Comparison of ENCODE assay signal across 23 cellular contexts in the genomic region with DNA sequence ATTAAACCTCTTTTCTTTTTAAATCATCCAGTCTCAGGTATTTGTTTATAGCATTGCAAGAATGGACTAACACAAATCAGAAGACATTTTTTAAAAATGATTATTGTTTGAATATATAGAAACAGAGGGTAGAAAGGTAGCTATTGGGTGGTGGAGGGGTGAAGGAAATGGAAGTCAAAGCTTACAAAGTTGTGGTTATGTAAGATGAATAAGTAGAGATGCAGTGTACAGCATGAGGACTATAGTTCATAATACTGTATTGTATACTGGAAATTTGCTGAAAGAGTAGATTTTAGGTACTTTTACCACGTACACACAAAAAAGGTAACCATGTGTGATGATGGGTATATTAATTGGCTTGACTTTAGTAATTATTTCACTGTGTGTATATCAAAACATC.
DNase-seq lines count a peak whose midpoint lies in the region; ATAC-seq and TF ChIP-seq lines count a peak whose summit lies in the region.
"Had no signal": no experiment of that assay in that cellular context is flagged by ENCODE, and none has a peak within 500 bp of the region (broad histone marks: within the 10 kb centered on the region; RNA-seq: fewer than 3 reads in every experiment).

No MANE protein-coding gene starts in this region.

- H3K9me2 ChIP-seq in GM23338 (ENCODE audit: insufficient read depth), result 0 out of 2 replicates have a peak, but pooled peaks cover 6% of the 10 kb centered on the region

- H3K4me1 Mint-ChIP-seq in activated CD8-positive, alpha-beta memory T cell treated with anti-CD3 and anti-CD28 coated beads, Interleukin-2, amount 10 ng/mL, durations not matched to agents 7 days and 5 days, result peaks cover 49% of the 10 kb centered on the region
- H3K4me1 Mint-ChIP-seq in GM23338, result 0 out of 3 replicates have a peak, but pooled peaks cover 3% of the 10 kb centered on the region
- H3K4me1 Mint-ChIP-seq in activated T-helper 1 cell treated with anti-CD3 and anti-CD28 coated beads, Interleukin-12 subunit alpha, Interleukin-12 subunit beta, Interleukin-2, Interleukin-4 antibody, amounts not matched to agents 30 ng/mL and 10 ng/mL and 1 ng/mL, durations not matched to agents 14 hours and 24 hours and 36 hours (ENCODE audit: low read depth), result peaks cover 50% of the 10 kb centered on the region

- H3K9me3 Mint-ChIP-seq in activated CD8-positive, alpha-beta memory T cell treated with anti-CD3 and anti-CD28 coated beads, Interleukin-2, amount 10 ng/mL, durations not matched to agents 7 days and 5 days (ENCODE audit: low read depth), result peaks cover 14% of the 10 kb centered on the region
- H3K9me3 Mint-ChIP-seq in GM23338, result peaks cover 10% of the 10 kb centered on the region
- H3K9me3 Mint-ChIP-seq in activated T-helper 1 cell treated with anti-CD3 and anti-CD28 coated beads, Interleukin-12 subunit alpha, Interleukin-12 subunit beta, Interleukin-2, Interleukin-4 antibody, amounts not matched to agents 30 ng/mL and 10 ng/mL and 1 ng/mL, durations not matched to agents 14 hours and 24 hours and 36 hours, result peaks cover 33% of the 10 kb centered on the region
- H3K9me3 Mint-ChIP-seq: CD4-positive, alpha-beta T cell; CD8-positive, alpha-beta T cell had no signal

- no peaks in the 10 kb centered on the region for H3K27me3 ChIP-seq in GM23338 (ENCODE audit: insufficient read depth)
- peaks cover 5% of the 10 kb centered on the region; the same call in 1 of the 2 replicates for H3K27me3 ChIP-seq in IMR-90 (ENCODE audit: control insufficient read depth, insufficient read depth, low read length)
- H3K27me3 ChIP-seq: BLaER1 treated with 17β-estradiol and CSF1 and Interleukin-3, amounts not matched to agents 10 nM and 100 nM had no signal

- H4K20me1 ChIP-seq in GM23338 (replicated peaks; ENCODE audit: insufficient read depth) (no peaks in the 10 kb centered on the region), IMR-90 (ENCODE audit: insufficient read depth, low read length) (no peaks in the 10 kb centered on the region)
- H4K20me1 ChIP-seq: BLaER1 treated with 17β-estradiol and CSF1 and Interleukin-3, amounts not matched to agents 10 nM and 100 nM had no signal

- no peak overlapping the region for H3K14ac ChIP-seq in IMR-90 (replicated peaks; ENCODE audit: low read depth, low read length)

- H2AK5ac ChIP-seq in IMR-90 (ENCODE audit: low read depth, low read length), result 0 out of 2 replicates have a peak overlapping the region, but pooled peaks have one; percentile 8

- TF ChIP-seq CTCF in GM23338 (conservative IDR thresholded peaks at IDR 0.05; ENCODE audit: low read depth in 2 of 2) (no peak), IMR-90 (conservative IDR thresholded peaks at IDR 0.05; ENCODE audit: low read depth, low read length) (no peak)

- H2AFZ ChIP-seq in GM23338, result 0 out of 2 replicates have a peak overlapping the region, but pooled peaks have one; percentile 61
- no peak overlapping the region for H2AFZ ChIP-seq in IMR-90 (replicated peaks; ENCODE audit: low read length, poor library complexity)

- H3K27ac ChIP-seq in GM23338 (ENCODE audit: low read depth) (no peak overlapping the region), IMR-90 (ENCODE audit: insufficient read depth, low read length) (no peak overlapping the region)
- H3K27ac ChIP-seq: 22Rv1; A549; BLaER1 treated with 17β-estradiol and CSF1 and Interleukin-3, amounts not matched to agents 10 nM and 100 nM; C4-2B had no signal

- ATAC-seq in activated CD8-positive, alpha-beta memory T cell treated with anti-CD3 and anti-CD28 coated beads, Interleukin-2, amount 10 ng/mL, durations not matched to agents 7 days and 5 days, result peak; percentile 43
- ATAC-seq in GM23338 (no peak), IMR-90 (ENCODE audit: low read depth) (no peak)
- ATAC-seq: A549; CD8-positive, alpha-beta T cell; GM12878 had no signal

- H3K4me1 ChIP-seq in GM23338 (ENCODE audit: insufficient read depth) (0 out of 2 replicates have a peak, but pooled peaks cover 3% of the 10 kb centered on the region), IMR-90 (ENCODE audit: control insufficient read depth, insufficient read depth, low read length) (no peaks in the 10 kb centered on the region)
- H3K4me1 ChIP-seq: Caco-2 had no signal

- H3K79me1 ChIP-seq in IMR-90 (ENCODE audit: low read depth in 1 of 2, low read length in 2 of 2), result no peaks in the 10 kb centered on the region

- no peak overlapping the region for H2BK120ac ChIP-seq in IMR-90 (ENCODE audit: low read depth, low read length)

- no peak overlapping the region for H3K18ac ChIP-seq in IMR-90 (ENCODE audit: low read depth, low read length)

- no TSS peak for BruUV-seq in IMR-90 (replicated peaks; lab: Mats Ljungman, UMichigan)

- no peaks in the 10 kb centered on the region; the same call in 1 of the 2 replicates for H3K9me3 ChIP-seq in IMR-90 (ENCODE audit: control insufficient read depth, insufficient read depth, low read length)
- H3K9me3 ChIP-seq: A549, Caco-2 had no signal

- DNase-seq in activated CD8-positive, alpha-beta memory T cell treated with anti-CD3 and anti-CD28 coated beads, Interleukin-2, amount 10 ng/mL, durations not matched to agents 7 days and 5 days, result no peak
- no peak for DNase-seq in activated CD8-positive, alpha-beta memory T cell treated with anti-CD3 and anti-CD28 coated beads, Interleukin-2, amount 50 U/mL, for 48 hours
- DNase-seq in GM23338 (ENCODE audit: low spot score), result no peak
- no peak for DNase-seq in IMR-90
- no peak for DNase-seq in activated T-helper 1 cell treated with anti-CD3 and anti-CD28 coated beads, Interleukin-12 subunit alpha, Interleukin-12 subunit beta, Interleukin-2, Interleukin-4 antibody, amounts not matched to agents 30 ng/mL and 10 ng/mL and 1 ng/mL, durations not matched to agents 14 hours and 24 hours and 36 hours (ENCODE audit: low spot score)
- DNase-seq in KG1 (lab: John Stamatoyannopoulos, UW), result no peak
- no peak for DNase-seq in glomerular visceral epithelial cell (ENCODE audit: extremely low spot score)
- DNase-seq in DMS53 treated with DMSO at 0.1 percent for 48 hours (lab: John Stamatoyannopoulos, UW; ENCODE audit: unreplicated experiment), result no peak
- DNase-seq: AML-193; Caco-2; Calu3; CD4-positive, alpha-beta T cell; CD8-positive, alpha-beta T cell; DMS79; DND-41; EL; GDM1 had no signal

- H3K27ac Mint-ChIP-seq in activated CD8-positive, alpha-beta memory T cell treated with anti-CD3 and anti-CD28 coated beads, Interleukin-2, amount 10 ng/mL, durations not matched to agents 7 days and 5 days, result no peak overlapping the region
- no peak overlapping the region for H3K27ac Mint-ChIP-seq in GM23338
- H3K27ac Mint-ChIP-seq in activated T-helper 1 cell treated with anti-CD3 and anti-CD28 coated beads, Interleukin-12 subunit alpha, Interleukin-12 subunit beta, Interleukin-2, Interleukin-4 antibody, amounts not matched to agents 30 ng/mL and 10 ng/mL and 1 ng/mL, durations not matched to agents 14 hours and 24 hours and 36 hours, result peak overlapping the region; percentile 15
- H3K27ac Mint-ChIP-seq: B cell; CD4-positive, alpha-beta T cell; CD8-positive, alpha-beta T cell had no signal

- H4K91ac ChIP-seq in IMR-90 (ENCODE audit: insufficient read depth, low read depth, low read length), result no peak overlapping the region

- H3K4me3 ChIP-seq in GM23338 (no peak overlapping the region), IMR-90 (ENCODE audit: insufficient read depth, low read depth, low read length) (no peak overlapping the region)
- H3K4me3 ChIP-seq: A549; BLaER1 treated with 17β-estradiol and CSF1 and Interleukin-3, amounts not matched to agents 10 nM and 100 nM; GM12878 had no signal

- H2BK5ac ChIP-seq in IMR-90 (ENCODE audit: low read depth, low read length, poor library complexity, severe bottlenecking), result no peak overlapping the region

- no peak for TF ChIP-seq RAD21 in IMR-90 (IDR thresholded peaks at IDR 0.05; ENCODE audit: low read length)

- H4K5ac ChIP-seq in IMR-90 (ENCODE audit: low read depth, low read length), result no peak overlapping the region

- no peak overlapping the region for H3K4ac ChIP-seq in IMR-90 (ENCODE audit: low read depth, low read length)

- H3K4me2 ChIP-seq in GM23338 (no peak overlapping the region), IMR-90 (ENCODE audit: low read depth, low read length) (no peak overlapping the region)
- H3K4me2 ChIP-seq: A549; BLaER1 treated with 17β-estradiol and CSF1 and Interleukin-3, amounts not matched to agents 10 nM and 100 nM had no signal

- H3F3A ChIP-seq in GM23338 (replicated peaks; ENCODE audit: low read depth), result no peaks in the 10 kb centered on the region

- no peaks in the 10 kb centered on the region for H3K27me3 Mint-ChIP-seq in activated CD8-positive, alpha-beta memory T cell treated with anti-CD3 and anti-CD28 coated beads, Interleukin-2, amount 10 ng/mL, durations not matched to agents 7 days and 5 days
- no peaks in the 10 kb centered on the region for H3K27me3 Mint-ChIP-seq in GM23338 (ENCODE audit: insufficient read depth, low read depth, poor library complexity)
- no peaks in the 10 kb centered on the region for H3K27me3 Mint-ChIP-seq in activated T-helper 1 cell treated with anti-CD3 and anti-CD28 coated beads, Interleukin-12 subunit alpha, Interleukin-12 subunit beta, Interleukin-2, Interleukin-4 antibody, amounts not matched to agents 30 ng/mL and 10 ng/mL and 1 ng/mL, durations not matched to agents 14 hours and 24 hours and 36 hours (ENCODE audit: insufficient read depth)
- H3K27me3 Mint-ChIP-seq: CD4-positive, alpha-beta T cell had no signal

- intact Hi-C loops in IMR-90 (cut with micrococcal nuclease), result no loop called here
- intact Hi-C loops in activated T-helper 1 cell treated with anti-CD3 and anti-CD28 coated beads, Interleukin-12 subunit alpha, Interleukin-12 subunit beta, Interleukin-2, Interleukin-4 antibody, amounts not matched to agents 30 ng/mL and 10 ng/mL and 1 ng/mL, durations not matched to agents 14 hours and 24 hours and 36 hours (cut with micrococcal nuclease), result no loop called here

- H3K79me2 ChIP-seq in GM23338 (replicated peaks; ENCODE audit: insufficient read depth), result no peaks in the 10 kb centered on the region

- no peaks in the 10 kb centered on the region for H3K9me1 ChIP-seq in IMR-90 (ENCODE audit: insufficient read depth, low read length)

- H3K9ac ChIP-seq in IMR-90 (ENCODE audit: low read depth, low read length), result no peak overlapping the region
- H3K9ac ChIP-seq: BLaER1 treated with 17β-estradiol and CSF1 and Interleukin-3, amounts not matched to agents 10 nM and 100 nM had no signal

- H3K36me3 Mint-ChIP-seq in activated CD8-positive, alpha-beta memory T cell treated with anti-CD3 and anti-CD28 coated beads, Interleukin-2, amount 10 ng/mL, durations not matched to agents 7 days and 5 days, result peaks cover 50% of the 10 kb centered on the region
- H3K36me3 Mint-ChIP-seq in GM23338 (ENCODE audit: low read depth), result peaks cover 9% of the 10 kb centered on the region
- peaks cover 20% of the 10 kb centered on the region for H3K36me3 Mint-ChIP-seq in activated T-helper 1 cell treated with anti-CD3 and anti-CD28 coated beads, Interleukin-12 subunit alpha, Interleukin-12 subunit beta, Interleukin-2, Interleukin-4 antibody, amounts not matched to agents 30 ng/mL and 10 ng/mL and 1 ng/mL, durations not matched to agents 14 hours and 24 hours and 36 hours (ENCODE audit: low read depth)
- H3K36me3 Mint-ChIP-seq: CD8-positive, alpha-beta T cell had no signal

- H3K56ac ChIP-seq in IMR-90 (ENCODE audit: extremely low read depth, insufficient read depth, low read length), result no peak overlapping the region

- H2AK9ac ChIP-seq in IMR-90 (replicated peaks; ENCODE audit: low read depth, low read length, poor library complexity), result no peak overlapping the region

- WGBS in IMR-90 (ENCODE audit: extremely low coverage in 2 of 2, insufficient read length in 1 of 2), 2 experiments, result no CpG with 5 or more reads among the region's 1 CpG

- H4K8ac ChIP-seq in IMR-90 (ENCODE audit: low read depth in 2 of 2, low read length in 2 of 2), result no peak overlapping the region

- in situ Hi-C loops in IMR-90 (cut with MboI; ENCODE audit: low sequenced_read_pairs), result loop anchor here (10.0 kb wide), 1 partner anchor 415 kb away; no protein-coding TSS in a partner anchor

- H3K23ac ChIP-seq in IMR-90 (ENCODE audit: low read depth, low read length), result no peak overlapping the region

- no peak overlapping the region for H3K4me3 Mint-ChIP-seq in activated CD8-positive, alpha-beta memory T cell treated with anti-CD3 and anti-CD28 coated beads, Interleukin-2, amount 10 ng/mL, durations not matched to agents 7 days and 5 days
- no peak overlapping the region for H3K4me3 Mint-ChIP-seq in GM23338
- H3K4me3 Mint-ChIP-seq in activated T-helper 1 cell treated with anti-CD3 and anti-CD28 coated beads, Interleukin-12 subunit alpha, Interleukin-12 subunit beta, Interleukin-2, Interleukin-4 antibody, amounts not matched to agents 30 ng/mL and 10 ng/mL and 1 ng/mL, durations not matched to agents 14 hours and 24 hours and 36 hours, result no peak overlapping the region
- H3K4me3 Mint-ChIP-seq: B cell; CD4-positive, alpha-beta T cell; CD8-positive, alpha-beta T cell had no signal

- CTCF ChIA-PET in activated CD8-positive, alpha-beta memory T cell treated with anti-CD3 and anti-CD28 coated beads, Interleukin-2, amount 10 ng/mL, durations not matched to agents 7 days and 5 days (lab: Charles Lee), result no interaction called here
- CTCF ChIA-PET in IMR-90 (lab: Yijun Ruan, JAX), result no interaction called here

- H3K36me3 ChIP-seq in GM23338 (ENCODE audit: insufficient read depth), result no peaks in the 10 kb centered on the region
- H3K36me3 ChIP-seq in IMR-90 (ENCODE audit: control insufficient read depth, insufficient read depth, low read length), result no peaks in the 10 kb centered on the region
- H3K36me3 ChIP-seq: BLaER1 treated with 17β-estradiol and CSF1 and Interleukin-3, amounts not matched to agents 10 nM and 100 nM had no signal

- POLR2A ChIA-PET in IMR-90 (lab: Charles Lee; ENCODE audit: unreplicated experiment), result no interaction called here

- dilution Hi-C loops in IMR-90 (cut with HindIII; ENCODE audit: low sequenced_read_pairs, unreplicated experiment), result no loop called here

- TF ChIP-seq POLR2A in IMR-90 (IDR thresholded peaks at IDR 0.05; ENCODE audit: low read depth, low read length), result no peak

- no peak overlapping the region for H2BK15ac ChIP-seq in IMR-90 (ENCODE audit: low read depth, low read length)

- no peak overlapping the region for H2BK20ac ChIP-seq in IMR-90 (ENCODE audit: low read depth, low read length)
